ENCODE assay signal across 9 cellular contexts in the genomic region with DNA sequence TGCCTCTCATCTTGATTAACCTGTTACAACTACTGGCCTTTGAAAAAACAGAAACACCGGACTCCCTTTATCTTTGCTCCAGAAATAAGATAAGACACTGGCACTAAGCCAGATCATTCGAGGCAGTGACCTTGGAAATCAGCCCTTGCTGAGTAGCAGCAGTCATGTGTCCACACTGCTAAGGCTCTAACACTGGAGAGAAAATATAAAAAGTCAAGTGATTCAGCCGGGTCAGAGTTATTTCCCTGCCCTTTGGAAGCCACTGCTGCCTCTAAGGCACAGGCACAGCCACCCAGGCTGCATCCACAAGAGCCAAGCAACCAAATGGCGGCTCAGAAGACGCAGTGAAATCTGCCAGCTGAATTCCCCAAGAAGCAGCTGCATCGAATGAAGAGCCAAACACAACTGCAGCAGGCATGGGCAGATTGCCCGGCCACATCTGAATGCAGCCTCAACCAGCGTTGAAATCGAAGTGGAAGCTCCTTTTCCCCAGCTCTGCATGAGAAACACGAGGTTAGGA. TPM values are rescaled to one million over a fixed set of nuclear protein-coding genes. Genes with fewer than 3 reads are reported as not detected.
A peak's percentile ranks its signal among the peaks of the same experiment; 100 is the strongest.
DNase-seq lines count a peak whose midpoint lies in the region; ATAC-seq and TF ChIP-seq lines count a peak whose summit lies in the region.
"Had no signal": no experiment of that assay in that cellular context is flagged by ENCODE, and none has a peak within 500 bp of the region (broad histone marks: within the 10 kb centered on the region; RNA-seq: fewer than 3 reads in every experiment).

No MANE protein-coding gene starts in this region.

- no peak for TF ChIP-seq EP300 in esophagus muscularis mucosa (IDR thresholded peaks at IDR 0.05)

- no peak for ATAC-seq in GM21529 (IDR thresholded peaks at IDR 0.05; ENCODE audit: unreplicated experiment)
- ATAC-seq in GM18517 (IDR thresholded peaks at IDR 0.05; ENCODE audit: unreplicated experiment): no peak

- H2AFZ ChIP-seq in osteoblast (ENCODE audit: low read length): no peak overlapping the region

- peak; percentile 33 for DNase-seq in Caki2 (ENCODE audit: low read depth)
- DNase-seq in NCI-H446 (lab: John Stamatoyannopoulos, UW): peak; percentile 49 to 85
- no peak for DNase-seq in esophagus muscularis mucosa (ENCODE audit: extremely low spot score)
- DNase-seq in osteoblast (ENCODE audit: insufficient read length, low spot score, missing footprints): no peak
- DNase-seq in mesenteric fat pad (ENCODE audit: low spot score): no peak
- no peak for DNase-seq in activated T-cell treated with anti-CD3 and anti-CD28 coated beads for 4 hours
- DNase-seq: activated B cell treated with CpG ODN at 0.5 μM for 24 hours had no signal

- 22% methylated on average over 10 of the region's 10 CpGs for WGBS in esophagus muscularis mucosa

- no peak for TF ChIP-seq CTCF in esophagus muscularis mucosa (IDR thresholded peaks at IDR 0.05)
- TF ChIP-seq CTCF in osteoblast (IDR thresholded peaks at IDR 0.05; ENCODE audit: extremely low read depth, low read depth, low read length): no peak

- H3K4me3 ChIP-seq in esophagus muscularis mucosa (peak overlapping the region in 3 of 4 donors; percentile 7 to 29 (median 26)), osteoblast (ENCODE audit: insufficient read depth, low read length) (no peak overlapping the region)

- peak overlapping the region; percentile 1 for H3K4me2 ChIP-seq in osteoblast (ENCODE audit: insufficient read depth, low read length)

- H3K27ac ChIP-seq in esophagus muscularis mucosa (replicated peaks in 1 of 4) (peak overlapping the region; percentile 70 to 84 (median 76)), osteoblast (ENCODE audit: low read depth, low read length) (peak overlapping the region; percentile 8)

- no peaks in the 10 kb centered on the region for H3K9me3 ChIP-seq in esophagus muscularis mucosa
- H3K9me3 ChIP-seq in osteoblast (ENCODE audit: low read depth, low read length): no peaks in the 10 kb centered on the region

- intact Hi-C loops in esophagus muscularis mucosa (cut with DNase I): loop anchor here (5.0 kb wide), 2 partner anchors 37 to 67 kb away; no protein-coding TSS in a partner anchor

- H3K36me3 ChIP-seq in esophagus muscularis mucosa: peaks cover 0 to 68% (median 35%) of the 10 kb centered on the region in 4 donors
- H3K36me3 ChIP-seq in osteoblast (ENCODE audit: insufficient read depth, low read length): peaks cover 14% of the 10 kb centered on the region

- H3K27me3 ChIP-seq in esophagus muscularis mucosa (no peaks in the 10 kb centered on the region), osteoblast (ENCODE audit: insufficient read depth, low read length) (no peaks in the 10 kb centered on the region)

- TF ChIP-seq POLR2A in esophagus muscularis mucosa (IDR thresholded peaks at IDR 0.05; ENCODE audit: low read depth): no peak

- no peaks in the 10 kb centered on the region for H4K20me1 ChIP-seq in osteoblast (ENCODE audit: insufficient read depth, low read length)

- H3K79me2 ChIP-seq in osteoblast (ENCODE audit: insufficient read depth, low read length): no peaks in the 10 kb centered on the region

- in situ Hi-C loops in Caki2 (cut with HindIII; ENCODE audit: low pct_unique_long_range_greater_than_20kb, low sequenced_read_pairs): no loop called here

- peaks cover 18 to 84% (median 73%) of the 10 kb centered on the region in 4 donors for H3K4me1 ChIP-seq in esophagus muscularis mucosa
- peaks cover 39% of the 10 kb centered on the region for H3K4me1 ChIP-seq in osteoblast (ENCODE audit: insufficient read depth, low read length)

RNA-seq across cellular contexts. Expression of gene NT5DC3, which starts 40.7 kb away (rescaled TPM):
- total RNA-seq in Caki2 (2014; rRNA removed; shearing (Covaris generic); ENCODE audit: low replicate concordance): 4.5 and 6.6 TPM in 2 replicates
- total RNA-seq in esophagus muscularis mucosa: 100 to 1,000 TPM; 169 to 275 (median 195) TPM
- total RNA-seq in osteoblast: 10.1 and 10.6 TPM in 2 replicates
- total RNA-seq in mesenteric fat pad: 7.1 TPM

Comparison
In these comparisons a context has a peak if more than half of its experiments do, and no peak if none do; other contexts are left out.
1. DNase-seq: peak in Caki2 (single experiment) and NCI-H446 (2 of 2); none in esophagus muscularis mucosa (single experiment), osteoblast (single experiment), mesenteric fat pad (single experiment) and activated T-cell treated with anti-CD3 and anti-CD28 coated beads for 4 hours (single experiment).
2. RNA of gene NT5DC3, which starts 40.7 kb away (total RNA-seq): 169 to 275 TPM in esophagus muscularis mucosa; 10.1 to 10.6 TPM in osteoblast, 7.1 TPM in mesenteric fat pad (single experiment) and 4.5 to 6.6 TPM in Caki2; every median in the first group is over 10 times any median in the second.